Comparison of ENCODE assay signal across 1 cellular context in the genomic region with DNA sequence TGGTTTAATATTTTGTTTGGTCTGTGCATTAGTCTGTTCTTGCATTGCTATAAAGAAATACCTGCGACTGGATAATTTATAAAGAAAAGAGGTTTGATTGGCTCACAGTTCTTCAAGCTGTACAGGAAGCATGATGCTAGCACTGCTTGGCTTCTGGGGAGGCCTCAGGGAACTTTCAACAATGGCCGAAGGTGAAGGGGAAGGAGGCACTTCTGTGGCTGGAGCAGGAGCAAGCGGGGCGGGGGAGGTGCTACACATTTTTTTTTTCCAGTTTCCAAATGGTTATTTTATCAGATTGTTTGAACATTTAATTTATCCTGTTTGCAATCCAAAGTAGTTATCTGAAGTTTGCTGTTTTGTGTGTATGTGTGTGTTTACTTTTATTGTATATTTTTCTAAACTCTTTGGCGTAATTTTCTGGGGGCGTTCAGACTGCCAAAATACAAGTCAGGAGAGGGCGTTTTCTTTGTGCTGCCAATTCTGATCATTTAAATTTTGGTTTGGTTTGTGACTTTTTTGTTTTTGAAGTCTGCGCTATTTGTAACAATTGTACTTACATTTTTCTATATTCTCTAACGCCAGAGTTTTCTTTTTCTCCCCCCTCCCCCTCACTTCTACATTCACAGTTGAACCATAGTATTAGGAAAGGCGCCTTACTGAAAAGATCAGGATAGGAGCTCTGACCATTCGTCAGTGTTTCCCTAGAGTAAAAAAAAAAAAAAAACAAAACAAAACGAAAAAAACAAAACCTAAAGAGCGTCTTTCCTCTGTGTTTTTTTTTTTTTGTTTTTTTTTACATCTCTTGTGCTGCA.
TF ChIP-seq lines count a peak whose summit lies in the region.

No MANE protein-coding gene starts in this region.

TF ChIP-seq in GM23338, 12 proteins besides CTCF, POLR2A, EP300 and RAD21 (continued from another document):
- TF ChIP-seq, protein P1, sequence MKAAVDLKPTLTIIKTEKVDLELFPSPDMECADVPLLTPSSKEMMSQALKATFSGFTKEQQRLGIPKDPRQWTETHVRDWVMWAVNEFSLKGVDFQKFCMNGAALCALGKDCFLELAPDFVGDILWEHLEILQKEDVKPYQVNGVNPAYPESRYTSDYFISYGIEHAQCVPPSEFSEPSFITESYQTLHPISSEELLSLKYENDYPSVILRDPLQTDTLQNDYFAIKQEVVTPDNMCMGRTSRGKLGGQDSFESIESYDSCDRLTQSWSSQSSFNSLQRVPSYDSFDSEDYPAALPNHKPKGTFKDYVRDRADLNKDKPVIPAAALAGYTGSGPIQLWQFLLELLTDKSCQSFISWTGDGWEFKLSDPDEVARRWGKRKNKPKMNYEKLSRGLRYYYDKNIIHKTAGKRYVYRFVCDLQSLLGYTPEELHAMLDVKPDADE (IDR thresholded peaks at IDR 0.05): no peak
- TF ChIP-seq STAT1 (IDR thresholded peaks at IDR 0.05; ENCODE audit: unreplicated experiment): no peak
- TF ChIP-seq NANOG (IDR thresholded peaks at IDR 0.05; ENCODE audit: borderline replicate concordance): no peak
- no peak for TF ChIP-seq JUNB (IDR thresholded peaks at IDR 0.05; ENCODE audit: unreplicated experiment)
- TF ChIP-seq, protein P2, sequence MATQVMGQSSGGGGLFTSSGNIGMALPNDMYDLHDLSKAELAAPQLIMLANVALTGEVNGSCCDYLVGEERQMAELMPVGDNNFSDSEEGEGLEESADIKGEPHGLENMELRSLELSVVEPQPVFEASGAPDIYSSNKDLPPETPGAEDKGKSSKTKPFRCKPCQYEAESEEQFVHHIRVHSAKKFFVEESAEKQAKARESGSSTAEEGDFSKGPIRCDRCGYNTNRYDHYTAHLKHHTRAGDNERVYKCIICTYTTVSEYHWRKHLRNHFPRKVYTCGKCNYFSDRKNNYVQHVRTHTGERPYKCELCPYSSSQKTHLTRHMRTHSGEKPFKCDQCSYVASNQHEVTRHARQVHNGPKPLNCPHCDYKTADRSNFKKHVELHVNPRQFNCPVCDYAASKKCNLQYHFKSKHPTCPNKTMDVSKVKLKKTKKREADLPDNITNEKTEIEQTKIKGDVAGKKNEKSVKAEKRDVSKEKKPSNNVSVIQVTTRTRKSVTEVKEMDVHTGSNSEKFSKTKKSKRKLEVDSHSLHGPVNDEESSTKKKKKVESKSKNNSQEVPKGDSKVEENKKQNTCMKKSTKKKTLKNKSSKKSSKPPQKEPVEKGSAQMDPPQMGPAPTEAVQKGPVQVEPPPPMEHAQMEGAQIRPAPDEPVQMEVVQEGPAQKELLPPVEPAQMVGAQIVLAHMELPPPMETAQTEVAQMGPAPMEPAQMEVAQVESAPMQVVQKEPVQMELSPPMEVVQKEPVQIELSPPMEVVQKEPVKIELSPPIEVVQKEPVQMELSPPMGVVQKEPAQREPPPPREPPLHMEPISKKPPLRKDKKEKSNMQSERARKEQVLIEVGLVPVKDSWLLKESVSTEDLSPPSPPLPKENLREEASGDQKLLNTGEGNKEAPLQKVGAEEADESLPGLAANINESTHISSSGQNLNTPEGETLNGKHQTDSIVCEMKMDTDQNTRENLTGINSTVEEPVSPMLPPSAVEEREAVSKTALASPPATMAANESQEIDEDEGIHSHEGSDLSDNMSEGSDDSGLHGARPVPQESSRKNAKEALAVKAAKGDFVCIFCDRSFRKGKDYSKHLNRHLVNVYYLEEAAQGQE (IDR thresholded peaks at IDR 0.05; ENCODE audit: unreplicated experiment): no peak
